ENCODE assay signal across 25 cellular contexts in the genomic region with DNA sequence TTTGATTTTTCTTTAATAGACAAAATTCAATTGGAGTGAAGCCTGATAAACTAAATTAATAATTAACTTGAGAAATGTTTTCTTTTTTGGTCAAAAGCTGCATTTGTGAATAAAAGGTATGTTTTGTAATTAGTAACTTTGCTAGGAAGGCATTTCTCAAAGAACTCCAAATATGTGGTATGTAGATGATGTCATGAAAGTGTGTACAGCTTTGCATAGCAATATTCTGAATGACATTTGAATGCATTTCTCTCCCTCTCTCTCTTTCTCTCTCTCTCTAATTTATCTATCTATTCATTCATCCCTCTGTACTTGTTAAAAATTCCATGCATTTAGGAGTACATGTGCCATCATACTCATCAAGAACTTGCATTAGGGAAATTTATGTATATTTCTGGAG.
"Had no signal": no experiment of that assay in that cellular context is flagged by ENCODE, and none has a peak within 500 bp of the region (broad histone marks: within the 10 kb centered on the region; RNA-seq: fewer than 3 reads in every experiment).

No MANE protein-coding gene starts in this region.

- H3K36me3 ChIP-seq: heart right ventricle, left ventricle myocardium inferior, prostate gland, spleen, thoracic aorta, transverse colon had no signal

- H3K9ac ChIP-seq: parathyroid adenoma had no signal

- ATAC-seq: esophagus mucosa; heart right ventricle; left cardiac atrium; sciatic nerve; stimulated activated naive B cell treated with anti-CD40 and anti-IgM and Interleukin-4, amounts not matched to agents 10 μg/mL and 1 μg/mL and 100 μg/mL, for 72 hours; stimulated activated naive CD8-positive, alpha-beta T cell treated with anti-CD3 and anti-CD28 coated beads, Interleukin-15, amount 100 ng/mL, for 72 hours had no signal

- H3K4me1 ChIP-seq: parathyroid adenoma, prostate gland, spleen, transverse colon had no signal

- H3K9me3 ChIP-seq: heart right ventricle, left ventricle myocardium inferior, prostate gland, spleen, thoracic aorta, transverse colon had no signal

- DNase-seq: dorsolateral prefrontal cortex; effector memory CD4-positive, alpha-beta T cell; heart right ventricle; hypothalamus; islet precursor cell; left cardiac atrium; left ventricle myocardium inferior; mesendoderm; naive B cell; occipital lobe; retina; spleen; stimulated activated CD4-positive, alpha-beta T cell treated with anti-CD3 and anti-CD28 coated beads, Interleukin-2, amount 100 ng/mL, for 24 hours; stimulated activated CD4-positive, alpha-beta T cell treated with anti-CD3 and anti-CD28 coated beads, Interleukin-4, amount 100 ng/mL, for 4 hours; stimulated activated naive B cell treated with anti-CD40 and anti-IgM and Interleukin-4, amounts not matched to agents 10 μg/mL and 1 μg/mL and 100 μg/mL, for 72 hours; stimulated activated naive CD8-positive, alpha-beta T cell treated with anti-CD3 and anti-CD28 coated beads, Interleukin-15, amount 100 ng/mL, for 72 hours; substantia nigra; transverse colon had no signal

- H3K27me3 ChIP-seq: dorsolateral prefrontal cortex, heart right ventricle, spleen, transverse colon had no signal

- H3K4me3 ChIP-seq: coronary artery, dorsolateral prefrontal cortex, heart right ventricle, left ventricle myocardium inferior, lung, prostate gland, spleen, thoracic aorta, transverse colon had no signal
